ENCODE assay signal across 21 cellular contexts in genomic region chr11:419248-420005, GRCh38. TPM values are rescaled to one million over a fixed set of nuclear protein-coding genes. Genes with fewer than 3 reads are reported as not detected.
A peak's percentile ranks its signal among the peaks of the same experiment; 100 is the strongest.
DNase-seq lines count a peak whose midpoint lies in the region; ATAC-seq and TF ChIP-seq lines count a peak whose summit lies in the region.
"Had no signal": no experiment of that assay in that cellular context is flagged by ENCODE, and none has a peak within 500 bp of the region (broad histone marks: within the 10 kb centered on the region; RNA-seq: fewer than 3 reads in every experiment).

No MANE protein-coding gene starts in this region.

- no peak overlapping the region for H3K18ac ChIP-seq in IMR-90 (ENCODE audit: low read depth, low read length)

- peak overlapping the region in 1 of 8 donors; percentile 55 for H3K27ac Mint-ChIP-seq in CD8-positive, alpha-beta memory T cell

- H3K27ac ChIP-seq in heart left ventricle (no peak overlapping the region), IMR-90 (ENCODE audit: insufficient read depth, low read length) (no peak overlapping the region), lower lobe of right lung (no peak overlapping the region)
- H3K27ac ChIP-seq in CD8-positive, alpha-beta memory T cell (ENCODE audit: low read depth, low read length): no peak overlapping the region
- H3K27ac ChIP-seq: BLaER1 treated with 17β-estradiol and CSF1 and Interleukin-3, amounts not matched to agents 10 nM and 100 nM; Peyer's patch; SK-N-MC had no signal

- no peak for TF ChIP-seq RAD21 in IMR-90 (IDR thresholded peaks at IDR 0.05; ENCODE audit: low read length)

- in situ Hi-C loops in IMR-90 (cut with MboI; ENCODE audit: low sequenced_read_pairs): no loop called here

- H4K5ac ChIP-seq in IMR-90 (ENCODE audit: low read depth, low read length): no peak overlapping the region

- H3K4me1 ChIP-seq in heart left ventricle: peaks cover 0 to 25% (median 13%) of the 10 kb centered on the region in 12 donors
- H3K4me1 ChIP-seq in IMR-90 (ENCODE audit: control insufficient read depth, insufficient read depth, low read length): peaks cover 14% of the 10 kb centered on the region
- peaks cover 26% of the 10 kb centered on the region for H3K4me1 ChIP-seq in lower lobe of right lung
- H3K4me1 ChIP-seq in CD8-positive, alpha-beta memory T cell (ENCODE audit: insufficient read depth, low read length): peaks cover 9% of the 10 kb centered on the region

- no peaks in the 10 kb centered on the region for H3K9me3 Mint-ChIP-seq in CD8-positive, alpha-beta memory T cell

- H3K14ac ChIP-seq in IMR-90 (replicated peaks; ENCODE audit: low read depth, low read length): no peak overlapping the region

- H2BK15ac ChIP-seq in IMR-90 (ENCODE audit: low read depth, low read length): no peak overlapping the region

- H3K27me3 ChIP-seq in heart left ventricle: peaks cover 4 to 83% (median 33%) of the 10 kb centered on the region in 9 donors
- peaks cover 43% of the 10 kb centered on the region for H3K27me3 ChIP-seq in IMR-90 (ENCODE audit: control insufficient read depth, insufficient read depth, low read length)
- no peaks in the 10 kb centered on the region for H3K27me3 ChIP-seq in lower lobe of right lung (ENCODE audit: low read depth)
- no peaks in the 10 kb centered on the region for H3K27me3 ChIP-seq in CD8-positive, alpha-beta memory T cell (ENCODE audit: insufficient read depth, low read length, poor library complexity, severe bottlenecking)
- H3K27me3 ChIP-seq: Peyer's patch had no signal

- no TSS peak for BruUV-seq in IMR-90 (replicated peaks; lab: Mats Ljungman, UMichigan)

- H3K36me3 Mint-ChIP-seq in CD8-positive, alpha-beta memory T cell: peaks cover 2 to 13% (median 3%) of the 10 kb centered on the region in 3 donors

- H3K9me1 ChIP-seq in IMR-90 (ENCODE audit: insufficient read depth, low read length): 0 out of 2 replicates have a peak, but pooled peaks cover 5% of the 10 kb centered on the region

- H2AK9ac ChIP-seq in IMR-90 (replicated peaks; ENCODE audit: low read depth, low read length, poor library complexity): peak overlapping the region; percentile 63

- H3K9ac ChIP-seq in IMR-90 (ENCODE audit: low read depth, low read length): no peak overlapping the region
- H3K9ac ChIP-seq: BLaER1 treated with 17β-estradiol and CSF1 and Interleukin-3, amounts not matched to agents 10 nM and 100 nM had no signal

- H3K27me3 Mint-ChIP-seq in CD8-positive, alpha-beta memory T cell: no peaks in the 10 kb centered on the region

- no peaks in the 10 kb centered on the region for H3K79me1 ChIP-seq in IMR-90 (ENCODE audit: low read depth in 1 of 2, low read length in 2 of 2)

- no peak overlapping the region for H3K4ac ChIP-seq in IMR-90 (ENCODE audit: low read depth, low read length)

- H4K20me1 ChIP-seq in IMR-90 (ENCODE audit: insufficient read depth, low read length): no peaks in the 10 kb centered on the region
- H4K20me1 ChIP-seq: BLaER1 treated with 17β-estradiol and CSF1 and Interleukin-3, amounts not matched to agents 10 nM and 100 nM had no signal

- no peak overlapping the region for H3K4me2 ChIP-seq in IMR-90 (ENCODE audit: low read depth, low read length)

- no peak for ATAC-seq in heart left ventricle
- no peak for ATAC-seq in IMR-90 (ENCODE audit: low read depth)
- no peak for ATAC-seq in lower lobe of right lung
- ATAC-seq in GM18873 (IDR thresholded peaks at IDR 0.05; ENCODE audit: low FRiP score, unreplicated experiment): no peak

- no peak overlapping the region for H2BK5ac ChIP-seq in IMR-90 (ENCODE audit: low read depth, low read length, poor library complexity, severe bottlenecking)

- H2BK120ac ChIP-seq in IMR-90 (ENCODE audit: low read depth, low read length): no peak overlapping the region

- intact Hi-C loops in heart left ventricle (cut with DNase I) (loop anchor here in 1 of 10 donors (5.0 kb wide), 1 partner anchor 112 kb away; the partner anchor contains the start of gene IFITM2), cardiac septum (cut with DNase I) (no loop called here), IMR-90 (cut with micrococcal nuclease) (no loop called here), lower lobe of right lung (cut with DNase I) (no loop called here)

- CTCF ChIA-PET in IMR-90 (lab: Yijun Ruan, JAX): no interaction called here
- CTCF ChIA-PET in CD8-positive, alpha-beta memory T cell (lab: Charles Lee): no interaction called here

- DNase-seq in heart left ventricle (peak in 3 of 5 donors; percentile 5 to 22 (median 12)), cardiac septum (ENCODE audit: low spot score) (no peak), IMR-90 (no peak), lower lobe of right lung (peak; percentile 44), retina (peak; percentile 2), NCI-H526 treated with DMSO at 0.1 percent for 48 hours (lab: John Stamatoyannopoulos, UW) (no peak)
- no peak for DNase-seq in CD8-positive, alpha-beta memory T cell
- DNase-seq: GDM1; HCEC 1CT; KBM-7; NCI-H1105; NCI-H1694; NCI-H2081 treated with DMSO at 0.1 percent for 48 hours; NCI-H748 treated with DMSO at 0.1 percent for 48 hours; NK-92 treated with Interleukin-12 subunit alpha and Interleukin-12 subunit beta, amount 100 ng/mL, for 24 hours; Peyer's patch; SHP77 had no signal

- H4K91ac ChIP-seq in IMR-90 (ENCODE audit: insufficient read depth, low read depth, low read length): no peak overlapping the region

- no peak overlapping the region for H2AK5ac ChIP-seq in IMR-90 (ENCODE audit: low read depth, low read length)

- peak overlapping the region in 3 of 7 donors; percentile 19 to 72 (median 36) for H3K4me3 Mint-ChIP-seq in CD8-positive, alpha-beta memory T cell

- dilution Hi-C loops in IMR-90 (cut with HindIII; ENCODE audit: low sequenced_read_pairs, unreplicated experiment): no loop called here

- no peaks in the 10 kb centered on the region for H3K9me3 ChIP-seq in heart left ventricle
- H3K9me3 ChIP-seq in IMR-90 (ENCODE audit: control insufficient read depth, insufficient read depth, low read length): no peaks in the 10 kb centered on the region
- H3K9me3 ChIP-seq in lower lobe of right lung: no peaks in the 10 kb centered on the region
- no peaks in the 10 kb centered on the region for H3K9me3 ChIP-seq in CD8-positive, alpha-beta memory T cell (ENCODE audit: low read length)
- H3K9me3 ChIP-seq: BLaER1 treated with 17β-estradiol and CSF1 and Interleukin-3, amounts not matched to agents 10 nM and 100 nM; Peyer's patch had no signal

- TF ChIP-seq CTCF in heart left ventricle (IDR thresholded peaks at IDR 0.05) (no peak), IMR-90 (conservative IDR thresholded peaks at IDR 0.05; ENCODE audit: low read depth, low read length) (no peak), lower lobe of right lung (IDR thresholded peaks at IDR 0.05) (no peak)

- no peak overlapping the region for H3K56ac ChIP-seq in IMR-90 (ENCODE audit: extremely low read depth, insufficient read depth, low read length)

- no peak overlapping the region for H3K23ac ChIP-seq in IMR-90 (ENCODE audit: low read depth, low read length)

- H4K8ac ChIP-seq in IMR-90 (ENCODE audit: low read depth in 2 of 2, low read length in 2 of 2): no peak overlapping the region

- no peak overlapping the region for H2AFZ ChIP-seq in IMR-90 (replicated peaks; ENCODE audit: low read length, poor library complexity)

- H3K4me1 Mint-ChIP-seq in CD8-positive, alpha-beta memory T cell: peaks cover 14 to 23% (median 17%) of the 10 kb centered on the region in 3 donors

- H3K36me3 ChIP-seq in heart left ventricle (no peaks in the 10 kb centered on the region), IMR-90 (ENCODE audit: control insufficient read depth, insufficient read depth, low read length) (no peaks in the 10 kb centered on the region), lower lobe of right lung (no peaks in the 10 kb centered on the region)
- H3K36me3 ChIP-seq in CD8-positive, alpha-beta memory T cell (ENCODE audit: insufficient read depth, low read length): no peaks in the 10 kb centered on the region
- H3K36me3 ChIP-seq: BLaER1 treated with 17β-estradiol and CSF1 and Interleukin-3, amounts not matched to agents 10 nM and 100 nM had no signal

- POLR2A ChIA-PET in IMR-90 (lab: Charles Lee; ENCODE audit: unreplicated experiment): no interaction called here
- POLR2A ChIA-PET in CD8-positive, alpha-beta memory T cell (lab: Charles Lee): interaction anchor here (1.4 kb wide), 1 partner anchor 28 kb away, joined by 4 read pairs; no protein-coding TSS in a partner anchor

- H2BK20ac ChIP-seq in IMR-90 (ENCODE audit: low read depth, low read length): no peak overlapping the region

- TF ChIP-seq POLR2A in heart left ventricle (IDR thresholded peaks at IDR 0.05) (no peak), IMR-90 (IDR thresholded peaks at IDR 0.05; ENCODE audit: low read depth, low read length) (no peak)

- WGBS in heart left ventricle, 4 donors: 79 to 91% (median 83%) methylated on average over 12 to 20 of the region's 20 CpGs
- 83% methylated on average over 15 of the region's 20 CpGs; no CpG with 5 or more reads in 1 of the 2 experiments for WGBS in IMR-90 (ENCODE audit: extremely low coverage in 2 of 2, insufficient read length in 1 of 2), 2 experiments

- H3K4me3 ChIP-seq in heart left ventricle (no peak overlapping the region), IMR-90 (ENCODE audit: insufficient read depth, low read depth, low read length) (no peak overlapping the region), lower lobe of right lung (no peak overlapping the region)
- H3K4me3 ChIP-seq in CD8-positive, alpha-beta memory T cell (ENCODE audit: low read length): no peak overlapping the region
- H3K4me3 ChIP-seq: BLaER1 treated with 17β-estradiol and CSF1 and Interleukin-3, amounts not matched to agents 10 nM and 100 nM; Peyer's patch; SK-N-MC had no signal

RNA-seq across cellular contexts. Expression of gene SIGIRR, which starts 4.6 kb away (rescaled TPM):
- total RNA-seq in heart left ventricle: 10 to 100 TPM; 22.6 to 65.6 (median 30.4) TPM
- 100 to 1,000 TPM in 1 of 2 donors, 10 to 100 TPM in 1; 41.2 to 105 TPM for polyA plus RNA-seq in heart left ventricle
- 33.3 TPM for total RNA-seq in cardiac septum
- 9.4 and 10.9 TPM in 2 replicates for total RNA-seq in IMR-90 (2012; rRNA removed)
- 27.6 and 33.8 TPM in 2 replicates for polyA plus RNA-seq in IMR-90 (2012; rRNA removed)
- 42.2 and 46.1 TPM in 2 replicates for polyA plus RNA-seq in IMR-90 (2012; cell fraction: cytosol; rRNA removed)
- 45.4 and 109 TPM in 2 replicates for polyA plus RNA-seq in IMR-90 (2012; cell fraction: nucleus; rRNA removed; ENCODE audit: low replicate concordance)
- 91.8 TPM for total RNA-seq in lower lobe of right lung
- 10 to 100 TPM; 54.2 to 59.4 TPM for total RNA-seq in CD8-positive, alpha-beta memory T cell
- polyA plus RNA-seq in CD8-positive, alpha-beta memory T cell: 267 TPM

RNA-seq across cellular contexts. Expression of gene ANO9, which starts 22.4 kb away (rescaled TPM):
- total RNA-seq in heart left ventricle (1 to 10 TPM in 2 of 9 donors, under 1 TPM in 1, not detected in 6; 0.21 to 3.1 (median 2.7) TPM), cardiac septum (0.38 TPM), IMR-90 (2012; rRNA removed) (not detected in 2 replicates), lower lobe of right lung (21.6 TPM)
- polyA plus RNA-seq in heart left ventricle (under 1 TPM; 0.07 to 0.19 TPM), IMR-90 (2012; rRNA removed) (not detected in 2 replicates)
- 0.01 TPM in 1 of 2 replicates, not detected in the other for polyA plus RNA-seq in IMR-90 (2012; cell fraction: cytosol; rRNA removed)
- 0.18 and 0.23 TPM in 2 replicates for polyA plus RNA-seq in IMR-90 (2012; cell fraction: nucleus; rRNA removed; ENCODE audit: low replicate concordance)
- 10 to 100 TPM; 25.3 to 26.4 TPM for total RNA-seq in CD8-positive, alpha-beta memory T cell
- 12.2 TPM for polyA plus RNA-seq in CD8-positive, alpha-beta memory T cell
- total RNA-seq: A673 had no signal

RNA-seq across cellular contexts. Expression of gene PKP3, which starts 25.4 kb away (rescaled TPM):
- total RNA-seq in heart left ventricle (1 to 10 TPM in 5 of 9 donors, under 1 TPM in 4; 0.15 to 2.0 (median 1.0) TPM), cardiac septum (0.83 TPM), IMR-90 (2012; rRNA removed) (1.4 and 2.2 TPM in 2 replicates), lower lobe of right lung (23.1 TPM)
- polyA plus RNA-seq in heart left ventricle (under 1 TPM; 0.17 to 0.34 TPM), IMR-90 (2012; rRNA removed) (1.5 and 2.6 TPM in 2 replicates)
- polyA plus RNA-seq in IMR-90 (2012; cell fraction: cytosol; rRNA removed): 2.0 TPM in 2 replicates
- 2.4 and 8.5 TPM in 2 replicates for polyA plus RNA-seq in IMR-90 (2012; cell fraction: nucleus; rRNA removed; ENCODE audit: low replicate concordance)
- not detected for total RNA-seq in CD8-positive, alpha-beta memory T cell
- polyA plus RNA-seq in CD8-positive, alpha-beta memory T cell: 1.1 TPM
- total RNA-seq: A673 had no signal

RNA-seq across cellular contexts. Expression of gene PTDSS2, which starts 30.7 kb away (rescaled TPM):
- total RNA-seq in heart left ventricle: 10 to 100 TPM; 20.3 to 43.0 (median 25.7) TPM
- 10 to 100 TPM; 33.1 to 36.2 TPM for polyA plus RNA-seq in heart left ventricle
- 24.9 TPM for total RNA-seq in cardiac septum
- total RNA-seq in IMR-90 (2012; rRNA removed): 21.4 and 23.5 TPM in 2 replicates
- 26.6 and 29.8 TPM in 2 replicates for polyA plus RNA-seq in IMR-90 (2012; rRNA removed)
- 32.6 and 35.1 TPM in 2 replicates for polyA plus RNA-seq in IMR-90 (2012; cell fraction: cytosol; rRNA removed)
- 129 and 308 TPM in 2 replicates for polyA plus RNA-seq in IMR-90 (2012; cell fraction: nucleus; rRNA removed; ENCODE audit: low replicate concordance)
- 32.9 TPM for total RNA-seq in lower lobe of right lung
- total RNA-seq in CD8-positive, alpha-beta memory T cell: 10 to 100 TPM; 26.2 to 28.4 TPM
- 11.5 TPM for polyA plus RNA-seq in CD8-positive, alpha-beta memory T cell

RNA-seq across cellular contexts. Expression of gene B4GALNT4, which starts 50.1 kb away (rescaled TPM):
- total RNA-seq in heart left ventricle (1 to 10 TPM in 2 of 9 donors, under 1 TPM in 5, not detected in 2; 0.28 to 1.9 (median 0.67) TPM), cardiac septum (0.24 TPM), IMR-90 (2012; rRNA removed) (5.2 and 6.1 TPM in 2 replicates), lower lobe of right lung (0.38 TPM)
- polyA plus RNA-seq in heart left ventricle (under 1 TPM; 0.68 to 0.91 TPM), IMR-90 (2012; rRNA removed) (38.6 and 45.4 TPM in 2 replicates)
- polyA plus RNA-seq in IMR-90 (2012; cell fraction: cytosol; rRNA removed): 23.3 and 32.7 TPM in 2 replicates
- polyA plus RNA-seq in IMR-90 (2012; cell fraction: nucleus; rRNA removed; ENCODE audit: low replicate concordance): 324 and 637 TPM in 2 replicates
- total RNA-seq in CD8-positive, alpha-beta memory T cell: under 1 TPM; 0.47 to 0.81 TPM
- polyA plus RNA-seq in CD8-positive, alpha-beta memory T cell: 0.31 TPM

Comparison
In these comparisons a context has a peak if more than half of its experiments do, and no peak if none do; other contexts are left out.
1. DNase-seq: peak in heart left ventricle (3 of 5), lower lobe of right lung (single experiment) and retina (single experiment); none in cardiac septum (single experiment), IMR-90 (single experiment), CD8-positive, alpha-beta memory T cell (0 of 5) and NCI-H526 treated with DMSO at 0.1 percent for 48 hours (single experiment).